Comparison of ENCODE assay signal across 8 cellular contexts in the genomic region with DNA sequence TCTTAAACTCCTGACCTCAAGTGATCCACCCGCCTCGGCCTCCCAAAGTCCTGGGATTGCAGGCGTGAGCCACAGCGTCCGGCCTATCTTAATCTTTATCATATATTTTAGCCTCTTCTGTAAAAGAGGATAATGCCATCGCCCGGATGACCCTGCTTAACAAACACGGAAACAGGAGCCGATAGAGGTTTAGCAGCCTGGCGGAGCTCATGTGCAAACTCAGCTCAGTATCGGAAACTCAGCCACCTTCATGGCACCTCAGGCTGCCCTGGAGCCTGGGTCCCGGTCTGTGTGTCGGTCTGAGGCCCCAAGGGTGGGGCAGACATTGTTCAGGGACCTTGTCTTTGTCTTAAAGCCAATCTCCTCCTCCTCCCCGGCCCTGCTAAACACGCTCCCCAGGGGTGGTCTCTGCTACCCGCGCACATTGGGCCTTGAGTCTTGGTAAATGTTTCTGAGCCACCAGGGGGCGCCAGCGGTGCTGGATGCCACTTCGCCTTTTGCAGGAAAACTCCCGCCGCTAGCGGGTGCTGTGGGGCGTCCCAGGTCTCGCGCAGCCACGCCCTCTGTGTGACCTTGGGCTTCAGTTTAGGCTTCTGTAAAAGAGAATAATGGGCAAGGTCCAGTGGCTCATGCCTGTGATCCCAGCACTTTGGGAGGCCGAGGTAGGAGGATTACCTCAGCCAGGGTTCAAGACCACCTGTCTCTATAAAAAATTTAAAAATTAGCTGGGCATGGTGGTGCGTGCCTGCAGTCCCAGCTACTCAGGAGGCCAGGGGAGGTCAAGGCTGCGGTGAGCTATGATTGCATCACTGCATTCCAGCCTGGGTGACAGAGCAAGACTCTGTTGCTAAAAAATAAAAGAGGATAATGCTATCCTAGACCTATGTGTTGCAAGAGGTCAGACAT. TPM values are rescaled to one million over a fixed set of nuclear protein-coding genes. Genes with fewer than 3 reads are reported as not detected.
A peak's percentile ranks its signal among the peaks of the same experiment; 100 is the strongest.
DNase-seq lines count a peak whose midpoint lies in the region; ATAC-seq and TF ChIP-seq lines count a peak whose summit lies in the region.

No MANE protein-coding gene starts in this region.

- TF ChIP-seq EP300 in neural cell (conservative IDR thresholded peaks at IDR 0.05; ENCODE audit: poor library complexity, severe bottlenecking): no peak

- H3K9me3 ChIP-seq in PC-3 (ENCODE audit: low read length): no peaks in the 10 kb centered on the region
- no peaks in the 10 kb centered on the region for H3K9me3 ChIP-seq in fibroblast of lung (ENCODE audit: control insufficient read depth, insufficient read depth, low read depth, low read length)
- H3K9me3 ChIP-seq in neural cell (ENCODE audit: low read length): no peaks in the 10 kb centered on the region

- H3K9me2 ChIP-seq in PC-3 (replicated peaks; ENCODE audit: low read length) (no peaks in the 10 kb centered on the region), neural cell (ENCODE audit: insufficient read depth, low read length) (no peaks in the 10 kb centered on the region)

- H3K4me1 ChIP-seq in PC-3 (ENCODE audit: insufficient read depth, low read length) (peaks cover 7% of the 10 kb centered on the region; the same call in 1 of the 2 replicates), fibroblast of lung (ENCODE audit: control insufficient read depth, extremely low read depth, insufficient read depth, low read length) (peaks cover 18% of the 10 kb centered on the region)

- no peak overlapping the region; the same call in 1 of the 2 replicates for H2AFZ ChIP-seq in PC-3 (ENCODE audit: low read length)
- H2AFZ ChIP-seq in fibroblast of lung (ENCODE audit: low read length): no peak overlapping the region
- no peak overlapping the region for H2AFZ ChIP-seq in neural cell (ENCODE audit: low read depth, low read length)

- no peaks in the 10 kb centered on the region for H3K79me2 ChIP-seq in PC-3 (ENCODE audit: low read length)
- H3K79me2 ChIP-seq in fibroblast of lung (ENCODE audit: control insufficient read depth, insufficient read depth, low read length): no peaks in the 10 kb centered on the region
- H3K79me2 ChIP-seq in neural cell (replicated peaks; ENCODE audit: insufficient read depth, low read length): no peaks in the 10 kb centered on the region

- no peak overlapping the region for H3K4me3 Mint-ChIP-seq in activated T-cell treated with anti-CD3 and anti-CD28 coated beads, Interleukin-2, amount 50 U/mL, for 24 hours
- no peak overlapping the region for H3K4me3 Mint-ChIP-seq in stimulated activated naive CD8-positive, alpha-beta T cell treated with anti-CD3 and anti-CD28 coated beads, Interleukin-15, Interleukin-2, amounts not matched to agents 100 ng/mL and 50 ng/mL, for 24 hours

- TF ChIP-seq CTCF in GM10266 (IDR thresholded peaks at IDR 0.05; ENCODE audit: control insufficient read depth, insufficient read depth, low read depth, missing control alignments): peak; percentile 98
- TF ChIP-seq CTCF in PC-3 (conservative IDR thresholded peaks at IDR 0.05; ENCODE audit: low read depth, low read length): peak; percentile 94
- peak; percentile 40 to 71 for TF ChIP-seq CTCF in fibroblast of lung (conservative IDR thresholded peaks at IDR 0.05 in 1 of 2, IDR thresholded peaks at IDR 0.05 in 1 of 2; ENCODE audit: low read depth in 1 of 2, low read length in 2 of 2)
- TF ChIP-seq CTCF in neural cell (IDR thresholded peaks at IDR 0.05; ENCODE audit: poor library complexity, severe bottlenecking): peak; percentile 49

- H3K27me3 ChIP-seq in PC-3 (ENCODE audit: low read length): no peaks in the 10 kb centered on the region
- no peaks in the 10 kb centered on the region for H3K27me3 ChIP-seq in fibroblast of lung (ENCODE audit: control insufficient read depth, insufficient read depth, low read length)
- no peaks in the 10 kb centered on the region for H3K27me3 ChIP-seq in neural cell (ENCODE audit: insufficient read depth, low read depth, low read length)

- H3K27ac ChIP-seq in PC-3 (ENCODE audit: low read length): no peak overlapping the region
- peak overlapping the region; percentile 75 for H3K27ac ChIP-seq in fibroblast of lung (ENCODE audit: insufficient read depth, low read length)
- H3K27ac ChIP-seq in neural cell (ENCODE audit: low read length): no peak overlapping the region

- no peak for TF ChIP-seq RAD21 in neural cell (conservative IDR thresholded peaks at IDR 0.05)

- peak; percentile 75 for ATAC-seq in HG02852 (IDR thresholded peaks at IDR 0.05; ENCODE audit: unreplicated experiment)
- ATAC-seq in PC-3: peak; percentile 59
- ATAC-seq in GM21737 (IDR thresholded peaks at IDR 0.05; ENCODE audit: unreplicated experiment): no peak

- peak overlapping the region; percentile 91 for H3K27ac Mint-ChIP-seq in activated T-cell treated with anti-CD3 and anti-CD28 coated beads, Interleukin-2, amount 50 U/mL, for 24 hours
- peak overlapping the region; percentile 83 for H3K27ac Mint-ChIP-seq in stimulated activated naive CD8-positive, alpha-beta T cell treated with anti-CD3 and anti-CD28 coated beads, Interleukin-15, Interleukin-2, amounts not matched to agents 100 ng/mL and 50 ng/mL, for 24 hours

- no peaks in the 10 kb centered on the region for H3F3A ChIP-seq in PC-3 (ENCODE audit: low read length, unreplicated experiment)
- no peaks in the 10 kb centered on the region for H3F3A ChIP-seq in neural cell (ENCODE audit: insufficient read depth, low read length, poor library complexity, severe bottlenecking)

- H3K9ac ChIP-seq in PC-3 (ENCODE audit: low read length) (no peak overlapping the region), fibroblast of lung (ENCODE audit: insufficient read depth, low read length) (no peak overlapping the region), neural cell (ENCODE audit: low read length) (no peak overlapping the region)

- no peaks in the 10 kb centered on the region for H3K9me3 Mint-ChIP-seq in activated T-cell treated with anti-CD3 and anti-CD28 coated beads, Interleukin-2, amount 50 U/mL, for 24 hours
- no peaks in the 10 kb centered on the region for H3K9me3 Mint-ChIP-seq in stimulated activated naive CD8-positive, alpha-beta T cell treated with anti-CD3 and anti-CD28 coated beads, Interleukin-15, Interleukin-2, amounts not matched to agents 100 ng/mL and 50 ng/mL, for 24 hours

- intact Hi-C loops in PC-3 (cut with micrococcal nuclease): loop anchor here (1.0 kb wide), 1 partner anchor 81 kb away; no protein-coding TSS in a partner anchor

- H4K20me1 ChIP-seq in PC-3 (ENCODE audit: low read length): no peaks in the 10 kb centered on the region
- no peaks in the 10 kb centered on the region for H4K20me1 ChIP-seq in fibroblast of lung (ENCODE audit: control insufficient read depth, extremely low read depth, insufficient read depth, low read length)
- H4K20me1 ChIP-seq in neural cell (ENCODE audit: insufficient read depth): no peaks in the 10 kb centered on the region

- H3K4me3 ChIP-seq in PC-3 (ENCODE audit: low read length) (no peak overlapping the region), fibroblast of lung (replicated peaks in 1 of 4; ENCODE audit: control extremely low read depth in 1 of 4, insufficient read depth in 1 of 4, low read depth in 3 of 4, low read length in 4 of 4) (no peak overlapping the region), neural cell (ENCODE audit: low read length) (no peak overlapping the region)

- DNase-seq in GM10266 (ENCODE audit: extremely low spot score): peak; percentile 79
- peak; percentile 76 for DNase-seq in PC-3
- peak; percentile 97 for DNase-seq in activated T-cell treated with anti-CD3 and anti-CD28 coated beads, Interleukin-2, amount 50 U/mL, for 24 hours
- DNase-seq in fibroblast of lung (ENCODE audit: low read depth in 2 of 2): peak; percentile 77 to 92

- H3K27me3 Mint-ChIP-seq in activated T-cell treated with anti-CD3 and anti-CD28 coated beads, Interleukin-2, amount 50 U/mL, for 24 hours: no peaks in the 10 kb centered on the region
- no peaks in the 10 kb centered on the region for H3K27me3 Mint-ChIP-seq in stimulated activated naive CD8-positive, alpha-beta T cell treated with anti-CD3 and anti-CD28 coated beads, Interleukin-15, Interleukin-2, amounts not matched to agents 100 ng/mL and 50 ng/mL, for 24 hours

- peaks cover 2% of the 10 kb centered on the region; the same call in 1 of the 2 replicates for H3K36me3 ChIP-seq in PC-3 (ENCODE audit: low read depth, low read length)
- H3K36me3 ChIP-seq in fibroblast of lung (ENCODE audit: control insufficient read depth, insufficient read depth, low read length): no peaks in the 10 kb centered on the region
- H3K36me3 ChIP-seq in neural cell (ENCODE audit: insufficient read depth, low read length): no peaks in the 10 kb centered on the region

- CTCF ChIA-PET in PC-3 (lab: Charles Lee): no interaction called here

- H3K36me3 Mint-ChIP-seq in activated T-cell treated with anti-CD3 and anti-CD28 coated beads, Interleukin-2, amount 50 U/mL, for 24 hours (ENCODE audit: low read depth): no peaks in the 10 kb centered on the region
- H3K36me3 Mint-ChIP-seq in stimulated activated naive CD8-positive, alpha-beta T cell treated with anti-CD3 and anti-CD28 coated beads, Interleukin-15, Interleukin-2, amounts not matched to agents 100 ng/mL and 50 ng/mL, for 24 hours (ENCODE audit: low read depth): no peaks in the 10 kb centered on the region

- peaks cover 22% of the 10 kb centered on the region for H3K4me1 Mint-ChIP-seq in activated T-cell treated with anti-CD3 and anti-CD28 coated beads, Interleukin-2, amount 50 U/mL, for 24 hours (ENCODE audit: low read depth)
- peaks cover 25% of the 10 kb centered on the region for H3K4me1 Mint-ChIP-seq in stimulated activated naive CD8-positive, alpha-beta T cell treated with anti-CD3 and anti-CD28 coated beads, Interleukin-15, Interleukin-2, amounts not matched to agents 100 ng/mL and 50 ng/mL, for 24 hours (ENCODE audit: low read depth)

- POLR2A ChIA-PET in PC-3 (lab: Charles Lee; ENCODE audit: unreplicated experiment): no interaction called here

- no TSS peak for BruUV-seq in PC-3 (replicated peaks; lab: Mats Ljungman, UMichigan)

- H3K4me2 ChIP-seq in PC-3 (ENCODE audit: low read length) (no peak overlapping the region), fibroblast of lung (ENCODE audit: extremely low read depth, insufficient read depth, low read length) (peak overlapping the region; percentile 35), neural cell (ENCODE audit: low read length) (no peak overlapping the region)

RNA-seq across cellular contexts. Expression of gene CETP, which starts 2.7 kb away (rescaled TPM):
- total RNA-seq in PC-3 (2014; rRNA removed): not detected in 2 replicates
- not detected in 2 replicates for total RNA-seq in fibroblast of lung
- 0.06 TPM in 1 of 2 replicates, not detected in the other for polyA plus RNA-seq in fibroblast of lung
- polyA plus RNA-seq in fibroblast of lung (2012): 0.12 TPM in 1 of 2 replicates, not detected in the other
- not detected in 2 replicates for polyA minus RNA-seq in fibroblast of lung (ENCODE audit: low replicate concordance)
- not detected in 2 replicates for polyA plus RNA-seq in neural cell
- polyA minus RNA-seq in neural cell: not detected in 2 replicates

RNA-seq across cellular contexts. Expression of gene NLRC5, which starts 24.9 kb away (rescaled TPM):
- total RNA-seq in PC-3 (2014; rRNA removed): 0.98 and 4.4 TPM in 2 replicates
- 23.6 and 43.6 TPM in 2 replicates for total RNA-seq in fibroblast of lung
- 18.8 and 22.2 TPM in 2 replicates for polyA plus RNA-seq in fibroblast of lung
- polyA plus RNA-seq in fibroblast of lung (2012): 15.0 and 16.3 TPM in 2 replicates
- polyA minus RNA-seq in fibroblast of lung (ENCODE audit: low replicate concordance): 68.3 and 84.0 TPM in 2 replicates
- polyA plus RNA-seq in neural cell: not detected in 2 replicates
- polyA minus RNA-seq in neural cell: not detected in 2 replicates

RNA-seq across cellular contexts. Expression of gene HERPUD1, which starts 32.6 kb away (rescaled TPM):
- total RNA-seq in PC-3 (2014; rRNA removed) (50.1 and 54.9 TPM in 2 replicates), fibroblast of lung (111 and 117 TPM in 2 replicates)
- polyA plus RNA-seq in fibroblast of lung (127 and 199 TPM in 2 replicates), neural cell (76.0 and 98.7 TPM in 2 replicates)
- 68.9 and 89.8 TPM in 2 replicates for polyA plus RNA-seq in fibroblast of lung (2012)
- polyA minus RNA-seq in fibroblast of lung (ENCODE audit: low replicate concordance) (241 and 266 TPM in 2 replicates), neural cell (59.9 and 62.4 TPM in 2 replicates)
